ENCODE assay signal across 8 cellular contexts in the genomic region with DNA sequence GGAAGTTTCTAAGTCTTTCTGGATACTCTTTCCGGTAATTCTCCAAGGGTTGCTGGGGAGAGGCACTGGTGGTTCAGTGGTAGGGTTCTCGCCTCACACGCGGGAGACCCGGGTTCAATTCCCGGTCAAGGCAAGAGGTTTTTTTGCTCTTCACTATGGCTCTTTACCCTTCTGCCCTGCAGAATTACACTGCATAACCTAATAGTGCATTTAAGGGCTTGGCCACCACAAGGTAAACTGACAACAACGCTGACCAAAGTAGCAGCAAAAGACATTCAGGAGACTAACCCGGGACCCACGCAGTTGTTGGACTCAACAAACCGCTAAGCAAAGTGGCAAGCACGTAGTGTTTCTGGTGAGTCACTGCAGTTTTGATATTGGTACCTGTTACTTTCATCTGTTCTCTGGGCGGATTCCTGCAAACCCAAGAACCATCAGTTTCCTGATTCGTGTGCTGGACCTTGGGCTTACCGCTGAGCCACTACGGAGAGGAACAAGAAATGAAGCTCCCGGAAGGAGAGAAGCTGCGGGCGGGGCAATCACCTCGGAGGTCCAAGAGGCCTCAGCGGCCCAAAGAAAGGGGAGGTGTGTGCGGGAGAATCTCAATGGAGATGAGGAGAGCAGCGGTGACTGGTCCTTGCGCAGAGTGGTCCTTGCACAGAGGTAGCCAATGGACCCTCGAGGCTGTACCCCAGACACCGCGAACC.
DNase-seq lines count a peak whose midpoint lies in the region; ATAC-seq and TF ChIP-seq lines count a peak whose summit lies in the region.
"Not testable (repeated sequence)": the region's sequence is repeated elsewhere in the genome, so short reads cannot be mapped to it uniquely, and the experiment has no call there.

No MANE protein-coding gene starts in this region.

- not testable (repeated sequence) for H3K4me3 Mint-ChIP-seq in CD8-positive, alpha-beta T cell; T-cell; MCF 10A (ENCODE audit: unreplicated experiment)

- H3K36me3 Mint-ChIP-seq in CD8-positive, alpha-beta T cell; T-cell; MCF 10A (ENCODE audit: insufficient read depth, unreplicated experiment): not testable (repeated sequence)

- not testable (repeated sequence) for H3K9me3 Mint-ChIP-seq in CD8-positive, alpha-beta T cell; T-cell; MCF 10A (ENCODE audit: unreplicated experiment)

- POLR2A ChIA-PET in CD8-positive, alpha-beta T cell (lab: Charles Lee); T-cell (lab: Charles Lee); MCF 10A (lab: Yijun Ruan, JAX): not testable (repeated sequence)

- not testable (repeated sequence) for H3K4me1 ChIP-seq in CD8-positive, alpha-beta T cell (ENCODE audit: insufficient read depth, low read length); left lung

- not testable (repeated sequence) for H3K27me3 ChIP-seq in CD8-positive, alpha-beta T cell (ENCODE audit: insufficient read depth, low read length); left lung

- H3K4me1 Mint-ChIP-seq in CD8-positive, alpha-beta T cell (ENCODE audit: low read depth); T-cell; MCF 10A (ENCODE audit: insufficient read depth, unreplicated experiment): not testable (repeated sequence)

- H3K36me3 ChIP-seq in CD8-positive, alpha-beta T cell (ENCODE audit: insufficient read depth, low read length); left lung: not testable (repeated sequence)

- not testable (repeated sequence) for H3K9me3 ChIP-seq in CD8-positive, alpha-beta T cell (ENCODE audit: low read length); left lung

- not testable (repeated sequence) for H3K27ac Mint-ChIP-seq in CD8-positive, alpha-beta T cell; T-cell; MCF 10A (ENCODE audit: low read depth, unreplicated experiment)

- not testable (repeated sequence) for H3K4me3 ChIP-seq in CD8-positive, alpha-beta T cell (ENCODE audit: low read depth, low read length); left lung

- not testable (repeated sequence) for DNase-seq in CD8-positive, alpha-beta T cell; MCF 10A (ENCODE audit: unreplicated experiment); left lung; stimulated activated naive CD8-positive, alpha-beta T cell treated with anti-CD3 and anti-CD28 coated beads, Interleukin-15, Interleukin-2, amounts not matched to agents 100 U/mL and 50 U/mL, for 24 hours
- peak in 1 of 34 experiments; percentile 16 for DNase-seq in T-cell

- H3K27me3 Mint-ChIP-seq in CD8-positive, alpha-beta T cell (ENCODE audit: low read depth); T-cell; MCF 10A (ENCODE audit: insufficient read depth, unreplicated experiment): not testable (repeated sequence)

- CTCF ChIA-PET in CD8-positive, alpha-beta T cell (lab: Charles Lee); T-cell (lab: Charles Lee); MCF 10A (lab: Yijun Ruan, JAX): not testable (repeated sequence)

- not testable (repeated sequence) for TF ChIP-seq CTCF in CD8-positive, alpha-beta T cell (IDR thresholded peaks at IDR 0.05); MCF 10A (IDR thresholded peaks at IDR 0.05; ENCODE audit: unreplicated experiment); left lung (IDR thresholded peaks at IDR 0.05)

- not testable (repeated sequence) for H3K27ac ChIP-seq in CD8-positive, alpha-beta T cell (ENCODE audit: low read depth, low read length); left lung

- TSS peak; percentile 100 for BruUV-seq in MCF 10A (replicated peaks; lab: Mats Ljungman, UMichigan)

- ATAC-seq in CD8-positive, alpha-beta T cell = peak; percentile 36
- peak; percentile 61 for ATAC-seq in GM19372 (IDR thresholded peaks at IDR 0.05; ENCODE audit: low read depth, unreplicated experiment)
- peak; percentile 67 for ATAC-seq in HG02588 (IDR thresholded peaks at IDR 0.05; ENCODE audit: unreplicated experiment)
- ATAC-seq in HG03280 (IDR thresholded peaks at IDR 0.05; ENCODE audit: unreplicated experiment) = peak; percentile 63
- ATAC-seq in T-cell (replicated peaks in 1 of 4) = peak; percentile 37 to 74 (median 61)
- ATAC-seq in left lung = peak; percentile 67
- peak; percentile 92 for ATAC-seq in stimulated activated naive CD8-positive, alpha-beta T cell treated with anti-CD3 and anti-CD28 coated beads, Interleukin-15, Interleukin-2, amounts not matched to agents 100 U/mL and 50 U/mL, for 24 hours

- intact Hi-C loops in CD8-positive, alpha-beta T cell (cut with DNase I, micrococcal nuclease); MCF 10A (cut with micrococcal nuclease); left lung (cut with DNase I): not testable (repeated sequence)

Comparison
In these comparisons a context has a peak if more than half of its experiments do, and no peak if none do; other contexts are left out.
1. ATAC-seq: peak in every context shown above with its lines; median percentile 92 in stimulated activated naive CD8-positive, alpha-beta T cell treated with anti-CD3 and anti-CD28 coated beads, Interleukin-15, Interleukin-2, amounts not matched to agents 100 U/mL and 50 U/mL, for 24 hours; 67 in HG02588; 67 in left lung; 63 in HG03280; 61 in GM19372; 61 in T-cell; 36 in CD8-positive, alpha-beta T cell.